ENCODE assay signal across 39 cellular contexts in the genomic region with DNA sequence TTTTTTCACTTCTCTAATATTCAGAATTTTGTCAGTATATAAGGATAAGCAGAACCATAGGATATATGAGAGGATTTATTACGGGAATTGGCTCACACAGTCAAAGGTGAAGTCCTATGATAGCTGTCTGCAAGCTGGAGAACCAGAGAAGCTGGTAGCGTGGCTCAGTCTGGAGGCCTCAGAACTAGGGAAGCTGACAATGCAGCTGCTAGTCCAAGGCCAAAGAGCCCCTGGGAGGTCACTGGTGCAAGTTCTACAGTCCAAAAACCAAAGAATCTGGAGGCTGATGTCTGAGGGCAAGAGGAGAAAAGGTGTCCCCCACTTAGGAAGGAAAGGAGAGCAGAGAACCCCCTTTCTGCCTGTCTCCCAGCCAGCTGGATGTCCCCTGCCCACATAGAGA.
"Had no signal": no experiment of that assay in that cellular context is flagged by ENCODE, and none has a peak within 500 bp of the region (broad histone marks: within the 10 kb centered on the region; RNA-seq: fewer than 3 reads in every experiment).

No MANE protein-coding gene starts in this region.

- H3K27ac ChIP-seq: adrenal gland, ascending aorta, body of pancreas, brain microvascular endothelial cell, breast epithelium, cardiac muscle cell had no signal

- DNase-seq: activated effector memory CD4-positive, alpha-beta T cell treated with anti-CD3 and anti-CD28 coated beads, Interleukin-2, amount 50 U/mL, for 16 hours; activated effector memory CD4-positive, alpha-beta T cell treated with Interleukin-2 at 50 U/mL for 16 hours; activated gamma-delta T cell; activated gamma-delta T cell treated with Interleukin-2 at 50 U/mL for 16 hours; activated naive CD4-positive, alpha-beta T cell; activated naive CD4-positive, alpha-beta T cell treated with anti-CD3 and anti-CD28 coated beads for 36 hours; activated naive CD4-positive, alpha-beta T cell treated with anti-CD3 and anti-CD28 coated beads, Interleukin-2, amount 10 ng/mL, durations not matched to agents 7 days and 5 days; activated naive CD4-positive, alpha-beta T cell treated with anti-CD3 and anti-CD28 coated beads, Interleukin-2, amount 50 U/mL, for 16 hours; activated naive CD4-positive, alpha-beta T cell treated with Interleukin-2 at 50 U/mL for 16 hours; activated naive CD8-positive, alpha-beta T cell treated with anti-CD3 and anti-CD28 coated beads, Interleukin-2, amount 10 ng/mL, durations not matched to agents 7 days and 5 days; activated naive CD8-positive, alpha-beta T cell treated with anti-CD3 and anti-CD28 coated beads, Interleukin-2, amount 50 U/mL, for 24 hours; activated T-cell treated with anti-CD3 and anti-CD28 coated beads, Interleukin-2, amount 50 U/mL, for 1 hour; activated T-cell treated with anti-CD3 and anti-CD28 coated beads, Interleukin-2, amount 50 U/mL, for 24 hours; activated T-cell treated with anti-CD3 and anti-CD28 coated beads, Interleukin-2, amount 50 U/mL, for 4 hours; activated T-cell treated with anti-CD3 and anti-CD28 coated beads, Interleukin-2, amount 50 U/mL, for 48 hours; activated T-cell treated with anti-CD3 and anti-CD28 coated beads, Interleukin-2, amount 50 U/mL, for 72 hours; adrenal gland; amniotic stem cell; amygdala; anterior cingulate cortex; aorta; body of pancreas; brain microvascular endothelial cell; caudate nucleus; central memory CD4-positive, alpha-beta T cell; cerebellar nuclear complex had no signal

- FAIRE-seq: astrocyte, bronchial epithelial cell had no signal

- H3K4me3 Mint-ChIP-seq: activated naive CD4-positive, alpha-beta T cell treated with anti-CD3 and anti-CD28 coated beads for 36 hours; activated naive CD4-positive, alpha-beta T cell treated with anti-CD3 and anti-CD28 coated beads, Interleukin-2, amount 10 ng/mL, durations not matched to agents 7 days and 5 days; activated naive CD4-positive, alpha-beta T cell treated with anti-CD3 and anti-CD28 coated beads, Interleukin-2, amount 50 U/mL, for 24 hours; activated naive CD8-positive, alpha-beta T cell; activated naive CD8-positive, alpha-beta T cell treated with anti-CD3 and anti-CD28 coated beads, Interleukin-2, amount 10 ng/mL, durations not matched to agents 7 days and 5 days; activated naive CD8-positive, alpha-beta T cell treated with anti-CD3 and anti-CD28 coated beads, Interleukin-2, amount 50 U/mL, for 24 hours; activated T-cell treated with anti-CD3 and anti-CD28 coated beads, Interleukin-2, amount 50 U/mL, for 24 hours; activated T-cell treated with anti-CD3 and anti-CD28 coated beads, Interleukin-2, amount 50 U/mL, for 4 hours; activated T-cell treated with anti-CD3 and anti-CD28 coated beads, Interleukin-2, amount 50 U/mL, for 72 hours; activated T-helper 1 cell treated with anti-CD3 and anti-CD28 coated beads, Interleukin-12 subunit alpha, Interleukin-12 subunit beta, Interleukin-2, Interleukin-4 antibody, amounts not matched to agents 30 ng/mL and 10 ng/mL and 1 ng/mL, durations not matched to agents 14 hours and 24 hours and 36 hours; activated T-helper 17 cell treated with anti-CD3 and anti-CD28 coated beads, Interleukin-2, amount 50 U/mL, for 72 hours; brain; central memory CD8-positive, alpha-beta T cell had no signal

- H3K27me3 ChIP-seq: ascending aorta, body of pancreas, brain microvascular endothelial cell, breast epithelium, cardiac muscle cell had no signal

- H3K27ac Mint-ChIP-seq: activated naive CD4-positive, alpha-beta T cell treated with anti-CD3 and anti-CD28 coated beads for 36 hours; activated naive CD4-positive, alpha-beta T cell treated with anti-CD3 and anti-CD28 coated beads, Interleukin-2, amount 10 ng/mL, durations not matched to agents 7 days and 5 days; activated naive CD4-positive, alpha-beta T cell treated with anti-CD3 and anti-CD28 coated beads, Interleukin-2, amount 50 U/mL, for 24 hours; activated naive CD4-positive, alpha-beta T cell treated with anti-CD3 and anti-CD28 coated beads, Interleukin-2, amount 50 U/mL, for 72 hours; activated naive CD8-positive, alpha-beta T cell; activated naive CD8-positive, alpha-beta T cell treated with anti-CD3 and anti-CD28 coated beads, Interleukin-2, amount 10 ng/mL, durations not matched to agents 7 days and 5 days; activated naive CD8-positive, alpha-beta T cell treated with anti-CD3 and anti-CD28 coated beads, Interleukin-2, amount 50 U/mL, for 24 hours; activated T-cell treated with anti-CD3 and anti-CD28 coated beads, Interleukin-2, amount 50 U/mL, for 24 hours; activated T-cell treated with anti-CD3 and anti-CD28 coated beads, Interleukin-2, amount 50 U/mL, for 72 hours; activated T-helper 1 cell treated with anti-CD3 and anti-CD28 coated beads, Interleukin-12 subunit alpha, Interleukin-12 subunit beta, Interleukin-2, Interleukin-4 antibody, amounts not matched to agents 30 ng/mL and 10 ng/mL and 1 ng/mL, durations not matched to agents 14 hours and 24 hours and 36 hours; activated T-helper 17 cell treated with anti-CD3 and anti-CD28 coated beads, Interleukin-2, amount 50 U/mL, for 72 hours; activated T-helper 2 cell treated with anti-CD3 and anti-CD28 coated beads, Interferon-gamma antibody, Interleukin-2, Interleukin-4, amounts not matched to agents 10 μg/mL and 5 μg/mL and 100 μg/mL, durations not matched to agents 14 hours and 24 hours and 36 hours; brain had no signal

- H3K36me3 Mint-ChIP-seq: activated naive CD4-positive, alpha-beta T cell treated with anti-CD3 and anti-CD28 coated beads, Interleukin-2, amount 50 U/mL, for 72 hours had no signal

- H3K4me1 Mint-ChIP-seq: activated naive CD4-positive, alpha-beta T cell treated with anti-CD3 and anti-CD28 coated beads, Interleukin-2, amount 10 ng/mL, durations not matched to agents 7 days and 5 days; activated naive CD4-positive, alpha-beta T cell treated with anti-CD3 and anti-CD28 coated beads, Interleukin-2, amount 50 U/mL, for 24 hours; activated naive CD8-positive, alpha-beta T cell treated with anti-CD3 and anti-CD28 coated beads, Interleukin-2, amount 50 U/mL, for 24 hours; activated T-helper 17 cell treated with anti-CD3 and anti-CD28 coated beads, Interleukin-2, amount 50 U/mL, for 72 hours; central memory CD8-positive, alpha-beta T cell had no signal

- H3K9me3 ChIP-seq: adrenal gland, ascending aorta, body of pancreas, breast epithelium had no signal

- ATAC-seq: activated naive CD4-positive, alpha-beta T cell treated with anti-CD3 and anti-CD28 coated beads, Interleukin-2, amount 50 U/mL, for 72 hours; activated naive CD8-positive, alpha-beta T cell treated with anti-CD3 and anti-CD28 coated beads, Interleukin-2, amount 50 U/mL, for 24 hours; activated T-cell treated with anti-CD3 and anti-CD28 coated beads, Interleukin-2, amount 50 U/mL, for 4 hours; activated T-cell treated with anti-CD3 and anti-CD28 coated beads, Interleukin-2, amount 50 U/mL, for 72 hours; activated T-helper 17 cell treated with anti-CD3 and anti-CD28 coated beads, Interleukin-2, amount 50 U/mL, for 72 hours; body of pancreas had no signal

- H3K4me3 ChIP-seq: adrenal gland, ascending aorta, body of pancreas, breast epithelium, cardiac muscle cell had no signal

- H3K36me3 ChIP-seq: adrenal gland, ascending aorta, brain microvascular endothelial cell, breast epithelium had no signal

- H3K4me1 ChIP-seq: adrenal gland, ascending aorta, body of pancreas, breast epithelium had no signal

- H3K9me3 Mint-ChIP-seq: activated naive CD4-positive, alpha-beta T cell treated with anti-CD3 and anti-CD28 coated beads for 36 hours; activated naive CD4-positive, alpha-beta T cell treated with anti-CD3 and anti-CD28 coated beads, Interleukin-2, amount 10 ng/mL, durations not matched to agents 7 days and 5 days; activated naive CD4-positive, alpha-beta T cell treated with anti-CD3 and anti-CD28 coated beads, Interleukin-2, amount 50 U/mL, for 24 hours; activated naive CD4-positive, alpha-beta T cell treated with anti-CD3 and anti-CD28 coated beads, Interleukin-2, amount 50 U/mL, for 72 hours; activated naive CD8-positive, alpha-beta T cell treated with anti-CD3 and anti-CD28 coated beads, Interleukin-2, amount 10 ng/mL, durations not matched to agents 7 days and 5 days; activated naive CD8-positive, alpha-beta T cell treated with anti-CD3 and anti-CD28 coated beads, Interleukin-2, amount 50 U/mL, for 24 hours; activated T-cell treated with anti-CD3 and anti-CD28 coated beads, Interleukin-2, amount 50 U/mL, for 24 hours; activated T-cell treated with anti-CD3 and anti-CD28 coated beads, Interleukin-2, amount 50 U/mL, for 4 hours; activated T-cell treated with anti-CD3 and anti-CD28 coated beads, Interleukin-2, amount 50 U/mL, for 72 hours; activated T-helper 1 cell treated with anti-CD3 and anti-CD28 coated beads, Interleukin-12 subunit alpha, Interleukin-12 subunit beta, Interleukin-2, Interleukin-4 antibody, amounts not matched to agents 30 ng/mL and 10 ng/mL and 1 ng/mL, durations not matched to agents 14 hours and 24 hours and 36 hours; activated T-helper 17 cell treated with anti-CD3 and anti-CD28 coated beads, Interleukin-2, amount 50 U/mL, for 72 hours; activated T-helper 2 cell treated with anti-CD3 and anti-CD28 coated beads, Interferon-gamma antibody, Interleukin-2, Interleukin-4, amounts not matched to agents 10 μg/mL and 5 μg/mL and 100 μg/mL, durations not matched to agents 14 hours and 24 hours and 36 hours; brain; central memory CD8-positive, alpha-beta T cell had no signal
